In the genomic region with DNA sequence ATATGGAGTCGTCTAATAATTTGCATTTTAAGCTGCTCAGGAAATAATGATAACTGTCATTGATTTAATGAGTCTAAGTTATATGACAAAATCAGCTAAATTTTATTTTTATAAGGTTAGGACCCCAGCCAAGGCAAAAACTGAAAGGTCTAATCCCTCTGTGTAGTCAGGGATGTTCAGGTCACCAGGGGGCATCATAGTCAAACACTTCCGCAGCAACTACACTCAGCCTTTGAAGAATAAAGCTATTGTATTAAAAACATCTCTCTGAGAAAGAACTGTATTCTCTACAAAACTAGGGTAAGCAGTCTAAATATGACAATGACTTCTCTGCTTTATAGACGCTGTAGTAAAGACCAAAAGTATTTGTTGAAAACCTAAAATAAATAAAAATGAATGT, we compare ENCODE assay signal across 10 cellular contexts. TPM values are rescaled to one million over a fixed set of nuclear protein-coding genes. Genes with fewer than 3 reads are reported as not detected.
DNase-seq lines count a peak whose midpoint lies in the region; ATAC-seq and TF ChIP-seq lines count a peak whose summit lies in the region.
"Had no signal": no experiment of that assay in that cellular context is flagged by ENCODE, and none has a peak within 500 bp of the region (broad histone marks: within the 10 kb centered on the region; RNA-seq: fewer than 3 reads in every experiment).

No MANE protein-coding gene starts in this region.

- peak; percentile 5 to 24 for TF ChIP-seq CTCF in fibroblast of lung (conservative IDR thresholded peaks at IDR 0.05 in 1 of 2, IDR thresholded peaks at IDR 0.05 in 1 of 2; ENCODE audit: low read depth in 1 of 2, low read length in 2 of 2)
- TF ChIP-seq CTCF in testis (IDR thresholded peaks at IDR 0.05): no peak

- H3K4me1 Mint-ChIP-seq in activated naive CD4-positive, alpha-beta T cell treated with anti-CD3 and anti-CD28 coated beads, Interleukin-2, amount 10 ng/mL, durations not matched to agents 7 days and 5 days: peaks cover 3% of the 10 kb centered on the region

- H3K9me3 ChIP-seq in fibroblast of lung (ENCODE audit: control insufficient read depth, insufficient read depth, low read depth, low read length) (no peaks in the 10 kb centered on the region), testis (no peaks in the 10 kb centered on the region), MG63 (no peaks in the 10 kb centered on the region)

- H3K27ac Mint-ChIP-seq in activated naive CD4-positive, alpha-beta T cell treated with anti-CD3 and anti-CD28 coated beads, Interleukin-2, amount 10 ng/mL, durations not matched to agents 7 days and 5 days: no peak overlapping the region

- ATAC-seq in HG02981 (IDR thresholded peaks at IDR 0.05; ENCODE audit: unreplicated experiment): no peak

- no peaks in the 10 kb centered on the region for H3K27me3 Mint-ChIP-seq in activated naive CD4-positive, alpha-beta T cell treated with anti-CD3 and anti-CD28 coated beads, Interleukin-2, amount 10 ng/mL, durations not matched to agents 7 days and 5 days

- H3K4me3 ChIP-seq in fibroblast of lung (replicated peaks in 1 of 4; ENCODE audit: control extremely low read depth in 1 of 4, insufficient read depth in 1 of 4, low read depth in 3 of 4, low read length in 4 of 4) (no peak overlapping the region), testis (no peak overlapping the region), MG63 (no peak overlapping the region)

- H3K27ac ChIP-seq in fibroblast of lung (ENCODE audit: insufficient read depth, low read length) (no peak overlapping the region), testis (no peak overlapping the region)

- no peaks in the 10 kb centered on the region for H4K20me1 ChIP-seq in fibroblast of lung (ENCODE audit: control insufficient read depth, extremely low read depth, insufficient read depth, low read length)

- H3K9me3 Mint-ChIP-seq in activated naive CD4-positive, alpha-beta T cell treated with anti-CD3 and anti-CD28 coated beads, Interleukin-2, amount 10 ng/mL, durations not matched to agents 7 days and 5 days: no peaks in the 10 kb centered on the region

- WGBS in testis, 2 donors: 66 to 67% methylated on average over 3 of the region's 3 CpGs

- intact Hi-C loops in testis (cut with DNase I; ENCODE audit: low total_unique reads): no loop called here

- TF ChIP-seq POLR2A in testis (IDR thresholded peaks at IDR 0.05): no peak

- H3K4me1 ChIP-seq in fibroblast of lung (ENCODE audit: control insufficient read depth, extremely low read depth, insufficient read depth, low read length) (no peaks in the 10 kb centered on the region), testis (no peaks in the 10 kb centered on the region)

- H3K4me2 ChIP-seq in fibroblast of lung (ENCODE audit: extremely low read depth, insufficient read depth, low read length): no peak overlapping the region

- H3K36me3 ChIP-seq in fibroblast of lung (ENCODE audit: control insufficient read depth, insufficient read depth, low read length) (peaks cover 3% of the 10 kb centered on the region), testis (ENCODE audit: low read depth, missing control alignments) (no peaks in the 10 kb centered on the region), MG63 (peaks cover 79% of the 10 kb centered on the region)

- no peaks in the 10 kb centered on the region for H3K79me2 ChIP-seq in fibroblast of lung (ENCODE audit: control insufficient read depth, insufficient read depth, low read length)

- no peak overlapping the region for H3K4me3 Mint-ChIP-seq in activated naive CD4-positive, alpha-beta T cell treated with anti-CD3 and anti-CD28 coated beads, Interleukin-2, amount 10 ng/mL, durations not matched to agents 7 days and 5 days

- no peak overlapping the region for H3K9ac ChIP-seq in fibroblast of lung (ENCODE audit: insufficient read depth, low read length)

- H3K27me3 ChIP-seq in fibroblast of lung (ENCODE audit: control insufficient read depth, insufficient read depth, low read length): no peaks in the 10 kb centered on the region
- H3K27me3 ChIP-seq in testis: no peaks in the 10 kb centered on the region
- no peaks in the 10 kb centered on the region for H3K27me3 ChIP-seq in MG63

- peak; percentile 48 for DNase-seq in activated naive CD4-positive, alpha-beta T cell treated with anti-CD3 and anti-CD28 coated beads, Interleukin-2, amount 10 ng/mL, durations not matched to agents 7 days and 5 days
- DNase-seq in activated naive CD4-positive, alpha-beta T cell treated with Interleukin-2 at 50 U/mL for 16 hours: no peak
- DNase-seq in OCI-M1 (lab: John Stamatoyannopoulos, UW) (peak; percentile 20), fibroblast of lung (ENCODE audit: low read depth in 2 of 2) (no peak), testis (peak; percentile 49), MG63 (no peak), G401 (ENCODE audit: low spot score) (no peak)
- DNase-seq: activated naive CD4-positive, alpha-beta T cell; DMS153 had no signal

- CTCF ChIA-PET in activated naive CD4-positive, alpha-beta T cell treated with anti-CD3 and anti-CD28 coated beads, Interleukin-2, amount 10 ng/mL, durations not matched to agents 7 days and 5 days (lab: Charles Lee): interaction anchor here (1.4 kb wide), 1 partner anchor 240 kb away, joined by 3 read pairs; no protein-coding TSS in a partner anchor

- in situ Hi-C loops in G401 (cut with HindIII; ENCODE audit: low sequenced_read_pairs): no loop called here

- no peak overlapping the region for H2AFZ ChIP-seq in fibroblast of lung (ENCODE audit: low read length)

- H3K36me3 Mint-ChIP-seq in activated naive CD4-positive, alpha-beta T cell treated with anti-CD3 and anti-CD28 coated beads, Interleukin-2, amount 10 ng/mL, durations not matched to agents 7 days and 5 days: peaks cover 56% of the 10 kb centered on the region

RNA-seq across cellular contexts. Expression of a gene that starts 15.0 kb away (rescaled TPM):
- total RNA-seq in fibroblast of lung (31.5 and 32.6 TPM in 2 replicates), testis (10 to 100 TPM; 65.7 to 71.0 TPM)
- polyA plus RNA-seq in fibroblast of lung (54.3 and 55.9 TPM in 2 replicates), testis (ENCODE audit: insufficient read depth, low read depth, low replicate concordance) (41.7 TPM)
- 24.7 and 27.9 TPM in 2 replicates for polyA plus RNA-seq in fibroblast of lung (2012)
- polyA minus RNA-seq in fibroblast of lung (ENCODE audit: low replicate concordance): 18.9 and 30.8 TPM in 2 replicates
- total RNA-seq in MG63 (2014; rRNA removed; shearing (Covaris generic); ENCODE audit: low replicate concordance): 26.3 and 34.6 TPM in 2 replicates
- 28.5 and 46.2 TPM in 2 replicates for total RNA-seq in G401 (2014; rRNA removed; shearing (Covaris generic))

RNA-seq across cellular contexts. Expression of a gene that starts 25.8 kb away (rescaled TPM):
- total RNA-seq in fibroblast of lung (3.9 and 4.5 TPM in 2 replicates), testis (10 to 100 TPM; 16.9 to 24.3 TPM)
- polyA plus RNA-seq in fibroblast of lung (7.0 and 7.9 TPM in 2 replicates), testis (ENCODE audit: insufficient read depth, low read depth, low replicate concordance) (13.4 TPM)
- polyA plus RNA-seq in fibroblast of lung (2012): 4.7 and 6.9 TPM in 2 replicates
- 5.7 and 11.3 TPM in 2 replicates for polyA minus RNA-seq in fibroblast of lung (ENCODE audit: low replicate concordance)
- total RNA-seq in MG63 (2014; rRNA removed; shearing (Covaris generic); ENCODE audit: low replicate concordance): 3.3 and 10.1 TPM in 2 replicates
- 7.9 and 8.2 TPM in 2 replicates for total RNA-seq in G401 (2014; rRNA removed; shearing (Covaris generic))

Comparison
In these comparisons a context has a peak if more than half of its experiments do, and no peak if none do; other contexts are left out.
1. DNase-seq: peak in activated naive CD4-positive, alpha-beta T cell treated with anti-CD3 and anti-CD28 coated beads, Interleukin-2, amount 10 ng/mL, durations not matched to agents 7 days and 5 days (single experiment), OCI-M1 (single experiment) and testis (single experiment); none in activated naive CD4-positive, alpha-beta T cell treated with Interleukin-2 at 50 U/mL for 16 hours (single experiment), fibroblast of lung (0 of 2), MG63 (single experiment) and G401 (single experiment).
2. CTCF ChIP-seq: peak in fibroblast of lung (2 of 2); none in testis (0 of 3).